In the genomic region with DNA sequence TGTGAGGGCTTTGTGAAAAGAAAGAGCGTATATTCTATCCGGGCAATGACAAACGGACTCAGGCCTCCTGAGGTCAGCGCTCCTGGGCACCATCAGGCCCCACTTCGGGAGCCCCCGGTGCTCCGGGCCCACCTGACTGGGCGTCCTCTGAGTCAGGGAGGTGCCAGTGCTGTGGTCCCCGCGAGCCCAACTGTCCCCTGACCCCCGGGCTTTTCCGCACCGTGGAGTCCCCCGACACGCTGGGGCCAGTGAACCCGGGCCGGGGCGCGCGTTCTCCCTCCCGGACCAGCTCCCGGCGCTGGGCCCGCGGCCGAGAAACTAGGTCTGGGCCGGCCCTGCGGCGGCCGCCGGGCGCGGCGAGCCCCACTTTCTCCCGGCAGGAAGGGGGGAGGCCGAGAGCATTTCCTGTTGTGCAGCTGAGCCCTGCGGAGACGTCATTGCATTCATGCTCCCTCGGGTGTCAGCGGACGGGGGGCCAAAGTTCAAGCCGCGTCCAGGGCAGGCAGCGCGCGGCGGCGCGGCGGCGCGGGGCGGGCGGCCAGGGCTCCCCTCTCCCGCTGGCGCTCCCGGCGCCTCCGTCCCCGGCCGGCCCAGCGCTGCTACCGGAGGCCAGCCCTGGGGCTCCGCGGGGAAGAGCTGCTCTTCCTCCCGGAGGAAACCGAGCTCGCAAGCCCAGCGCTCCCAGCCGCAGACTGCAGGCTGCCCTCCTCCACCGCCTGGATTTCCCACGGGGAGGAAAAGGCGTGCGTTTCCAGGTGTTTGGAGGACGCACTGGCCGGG, we compare ENCODE assay signal across 1 cellular context.
TF ChIP-seq lines count a peak whose summit lies in the region.

No MANE protein-coding gene starts in this region.

TF ChIP-seq in HepG2, 621 proteins besides CTCF, POLR2A, EP300 and RAD21 (continued from another document and continues in another):
- TF ChIP-seq ZNF446 (CRISPR knock-in tag; IDR thresholded peaks at IDR 0.05) (peak; percentile 80; the same call in 1 of the 2 replicates), NR2F1 (CRISPR knock-in tag; IDR thresholded peaks at IDR 0.05) (peak in 1 of 2 experiments; percentile 46; a peak in 2 of 4 replicates), HNRNPL (IDR thresholded peaks at IDR 0.05; ENCODE audit: low read depth, low read length) (no peak), CCDC6 (CRISPR knock-in tag; IDR thresholded peaks at IDR 0.05) (peak; percentile 33; the same call in 1 of the 2 replicates), TBL1XR1 (IDR thresholded peaks at IDR 0.05; ENCODE audit: borderline replicate concordance, low read length, partially characterized antibody) (peak; percentile 70), JUND (CRISPR knock-in tag; IDR thresholded peaks at IDR 0.05) (no peak), ZNF724P (CRISPR knock-in tag; IDR thresholded peaks at IDR 0.05; ENCODE audit: borderline replicate concordance) (no peak; the same call in 1 of the 2 replicates), SIX1 (CRISPR knock-in tag; IDR thresholded peaks at IDR 0.05; ENCODE audit: borderline replicate concordance) (peak; percentile 19; the same call in 1 of the 2 replicates), FOXP1 (IDR thresholded peaks at IDR 0.05) (no peak), FOXP1 (CRISPR knock-in tag; IDR thresholded peaks at IDR 0.05) (peak; percentile 56; the same call in 1 of the 2 replicates), RXRA (CRISPR knock-in tag; IDR thresholded peaks at IDR 0.05) (peak; percentile 86), SALL2 (CRISPR knock-in tag; IDR thresholded peaks at IDR 0.05) (peak; percentile 86; the same call in 1 of the 2 replicates), ATAD3A (CRISPR knock-in tag; IDR thresholded peaks at IDR 0.05) (no peak; the same call in 1 of the 2 replicates), HMGA1 (CRISPR knock-in tag; conservative IDR thresholded peaks at IDR 0.05) (no peak), RBM39 (IDR thresholded peaks at IDR 0.05; ENCODE audit: low read depth, low read length, poor library complexity, severe bottlenecking) (peak; percentile 82), ZKSCAN8 (CRISPR knock-in tag; IDR thresholded peaks at IDR 0.05; ENCODE audit: borderline replicate concordance) (no peak), ZFP82 (CRISPR knock-in tag; IDR thresholded peaks at IDR 0.05; ENCODE audit: borderline replicate concordance) (no peak), ZFX (CRISPR knock-in tag; IDR thresholded peaks at IDR 0.05; ENCODE audit: low read depth) (peak; percentile 95), TMF1 (CRISPR knock-in tag; IDR thresholded peaks at IDR 0.05; ENCODE audit: low read depth) (peak; percentile 96), SATB2 (CRISPR knock-in tag; IDR thresholded peaks at IDR 0.05) (peak; percentile 93), ZNF274 (CRISPR knock-in tag; IDR thresholded peaks at IDR 0.05) (peak; percentile 92; the same call in 1 of the 2 replicates), ZNF205 (CRISPR knock-in tag; IDR thresholded peaks at IDR 0.05) (no peak), ARNTL (CRISPR knock-in tag; IDR thresholded peaks at IDR 0.05) (no peak; the same call in 1 of the 2 replicates), ZNF251 (CRISPR knock-in tag; IDR thresholded peaks at IDR 0.05) (no peak)
- TF ChIP-seq, protein P1, sequence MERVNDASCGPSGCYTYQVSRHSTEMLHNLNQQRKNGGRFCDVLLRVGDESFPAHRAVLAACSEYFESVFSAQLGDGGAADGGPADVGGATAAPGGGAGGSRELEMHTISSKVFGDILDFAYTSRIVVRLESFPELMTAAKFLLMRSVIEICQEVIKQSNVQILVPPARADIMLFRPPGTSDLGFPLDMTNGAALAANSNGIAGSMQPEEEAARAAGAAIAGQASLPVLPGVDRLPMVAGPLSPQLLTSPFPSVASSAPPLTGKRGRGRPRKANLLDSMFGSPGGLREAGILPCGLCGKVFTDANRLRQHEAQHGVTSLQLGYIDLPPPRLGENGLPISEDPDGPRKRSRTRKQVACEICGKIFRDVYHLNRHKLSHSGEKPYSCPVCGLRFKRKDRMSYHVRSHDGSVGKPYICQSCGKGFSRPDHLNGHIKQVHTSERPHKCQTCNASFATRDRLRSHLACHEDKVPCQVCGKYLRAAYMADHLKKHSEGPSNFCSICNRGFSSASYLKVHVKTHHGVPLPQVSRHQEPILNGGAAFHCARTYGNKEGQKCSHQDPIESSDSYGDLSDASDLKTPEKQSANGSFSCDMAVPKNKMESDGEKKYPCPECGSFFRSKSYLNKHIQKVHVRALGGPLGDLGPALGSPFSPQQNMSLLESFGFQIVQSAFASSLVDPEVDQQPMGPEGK (CRISPR knock-in tag; IDR thresholded peaks at IDR 0.05): peak; percentile 88
- TF ChIP-seq, protein P2, sequence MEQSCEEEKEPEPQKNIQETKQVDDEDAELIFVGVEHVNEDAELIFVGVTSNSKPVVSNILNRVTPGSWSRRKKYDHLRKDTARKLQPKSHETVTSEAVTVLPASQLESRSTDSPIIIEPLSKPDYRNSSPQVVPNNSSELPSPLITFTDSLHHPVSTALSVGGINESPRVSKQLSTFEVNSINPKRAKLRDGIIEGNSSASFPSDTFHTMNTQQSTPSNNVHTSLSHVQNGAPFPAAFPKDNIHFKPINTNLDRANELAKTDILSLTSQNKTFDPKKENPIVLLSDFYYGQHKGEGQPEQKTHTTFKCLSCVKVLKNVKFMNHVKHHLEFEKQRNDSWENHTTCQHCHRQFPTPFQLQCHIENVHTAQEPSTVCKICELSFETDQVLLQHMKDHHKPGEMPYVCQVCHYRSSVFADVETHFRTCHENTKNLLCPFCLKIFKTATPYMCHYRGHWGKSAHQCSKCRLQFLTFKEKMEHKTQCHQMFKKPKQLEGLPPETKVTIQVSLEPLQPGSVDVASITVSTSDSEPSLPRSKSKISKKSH (CRISPR knock-in tag; IDR thresholded peaks at IDR 0.05; ENCODE audit: borderline replicate concordance): peak; percentile 75; the same call in 1 of the 2 replicates
- TF ChIP-seq, protein P3, sequence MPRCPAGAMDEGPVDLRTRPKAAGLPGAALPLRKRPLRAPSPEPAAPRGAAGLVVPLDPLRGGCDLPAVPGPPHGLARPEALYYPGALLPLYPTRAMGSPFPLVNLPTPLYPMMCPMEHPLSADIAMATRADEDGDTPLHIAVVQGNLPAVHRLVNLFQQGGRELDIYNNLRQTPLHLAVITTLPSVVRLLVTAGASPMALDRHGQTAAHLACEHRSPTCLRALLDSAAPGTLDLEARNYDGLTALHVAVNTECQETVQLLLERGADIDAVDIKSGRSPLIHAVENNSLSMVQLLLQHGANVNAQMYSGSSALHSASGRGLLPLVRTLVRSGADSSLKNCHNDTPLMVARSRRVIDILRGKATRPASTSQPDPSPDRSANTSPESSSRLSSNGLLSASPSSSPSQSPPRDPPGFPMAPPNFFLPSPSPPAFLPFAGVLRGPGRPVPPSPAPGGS (CRISPR knock-in tag; IDR thresholded peaks at IDR 0.05): peak; percentile 83; the same call in 1 of the 2 replicates
- TF ChIP-seq, protein P4, sequence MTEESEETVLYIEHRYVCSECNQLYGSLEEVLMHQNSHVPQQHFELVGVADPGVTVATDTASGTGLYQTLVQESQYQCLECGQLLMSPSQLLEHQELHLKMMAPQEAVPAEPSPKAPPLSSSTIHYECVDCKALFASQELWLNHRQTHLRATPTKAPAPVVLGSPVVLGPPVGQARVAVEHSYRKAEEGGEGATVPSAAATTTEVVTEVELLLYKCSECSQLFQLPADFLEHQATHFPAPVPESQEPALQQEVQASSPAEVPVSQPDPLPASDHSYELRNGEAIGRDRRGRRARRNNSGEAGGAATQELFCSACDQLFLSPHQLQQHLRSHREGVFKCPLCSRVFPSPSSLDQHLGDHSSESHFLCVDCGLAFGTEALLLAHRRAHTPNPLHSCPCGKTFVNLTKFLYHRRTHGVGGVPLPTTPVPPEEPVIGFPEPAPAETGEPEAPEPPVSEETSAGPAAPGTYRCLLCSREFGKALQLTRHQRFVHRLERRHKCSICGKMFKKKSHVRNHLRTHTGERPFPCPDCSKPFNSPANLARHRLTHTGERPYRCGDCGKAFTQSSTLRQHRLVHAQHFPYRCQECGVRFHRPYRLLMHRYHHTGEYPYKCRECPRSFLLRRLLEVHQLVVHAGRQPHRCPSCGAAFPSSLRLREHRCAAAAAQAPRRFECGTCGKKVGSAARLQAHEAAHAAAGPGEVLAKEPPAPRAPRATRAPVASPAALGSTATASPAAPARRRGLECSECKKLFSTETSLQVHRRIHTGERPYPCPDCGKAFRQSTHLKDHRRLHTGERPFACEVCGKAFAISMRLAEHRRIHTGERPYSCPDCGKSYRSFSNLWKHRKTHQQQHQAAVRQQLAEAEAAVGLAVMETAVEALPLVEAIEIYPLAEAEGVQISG (CRISPR knock-in tag; IDR thresholded peaks at IDR 0.05): peak; percentile 91
- TF ChIP-seq, protein P5, sequence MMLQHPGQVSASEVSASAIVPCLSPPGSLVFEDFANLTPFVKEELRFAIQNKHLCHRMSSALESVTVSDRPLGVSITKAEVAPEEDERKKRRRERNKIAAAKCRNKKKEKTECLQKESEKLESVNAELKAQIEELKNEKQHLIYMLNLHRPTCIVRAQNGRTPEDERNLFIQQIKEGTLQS (CRISPR knock-in tag; IDR thresholded peaks at IDR 0.05): peak; percentile 59; the same call in 1 of the 2 replicates
- TF ChIP-seq, protein P6, sequence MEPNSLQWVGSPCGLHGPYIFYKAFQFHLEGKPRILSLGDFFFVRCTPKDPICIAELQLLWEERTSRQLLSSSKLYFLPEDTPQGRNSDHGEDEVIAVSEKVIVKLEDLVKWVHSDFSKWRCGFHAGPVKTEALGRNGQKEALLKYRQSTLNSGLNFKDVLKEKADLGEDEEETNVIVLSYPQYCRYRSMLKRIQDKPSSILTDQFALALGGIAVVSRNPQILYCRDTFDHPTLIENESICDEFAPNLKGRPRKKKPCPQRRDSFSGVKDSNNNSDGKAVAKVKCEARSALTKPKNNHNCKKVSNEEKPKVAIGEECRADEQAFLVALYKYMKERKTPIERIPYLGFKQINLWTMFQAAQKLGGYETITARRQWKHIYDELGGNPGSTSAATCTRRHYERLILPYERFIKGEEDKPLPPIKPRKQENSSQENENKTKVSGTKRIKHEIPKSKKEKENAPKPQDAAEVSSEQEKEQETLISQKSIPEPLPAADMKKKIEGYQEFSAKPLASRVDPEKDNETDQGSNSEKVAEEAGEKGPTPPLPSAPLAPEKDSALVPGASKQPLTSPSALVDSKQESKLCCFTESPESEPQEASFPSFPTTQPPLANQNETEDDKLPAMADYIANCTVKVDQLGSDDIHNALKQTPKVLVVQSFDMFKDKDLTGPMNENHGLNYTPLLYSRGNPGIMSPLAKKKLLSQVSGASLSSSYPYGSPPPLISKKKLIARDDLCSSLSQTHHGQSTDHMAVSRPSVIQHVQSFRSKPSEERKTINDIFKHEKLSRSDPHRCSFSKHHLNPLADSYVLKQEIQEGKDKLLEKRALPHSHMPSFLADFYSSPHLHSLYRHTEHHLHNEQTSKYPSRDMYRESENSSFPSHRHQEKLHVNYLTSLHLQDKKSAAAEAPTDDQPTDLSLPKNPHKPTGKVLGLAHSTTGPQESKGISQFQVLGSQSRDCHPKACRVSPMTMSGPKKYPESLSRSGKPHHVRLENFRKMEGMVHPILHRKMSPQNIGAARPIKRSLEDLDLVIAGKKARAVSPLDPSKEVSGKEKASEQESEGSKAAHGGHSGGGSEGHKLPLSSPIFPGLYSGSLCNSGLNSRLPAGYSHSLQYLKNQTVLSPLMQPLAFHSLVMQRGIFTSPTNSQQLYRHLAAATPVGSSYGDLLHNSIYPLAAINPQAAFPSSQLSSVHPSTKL (CRISPR knock-in tag; IDR thresholded peaks at IDR 0.05): peak; percentile 84
- TF ChIP-seq, protein P7, sequence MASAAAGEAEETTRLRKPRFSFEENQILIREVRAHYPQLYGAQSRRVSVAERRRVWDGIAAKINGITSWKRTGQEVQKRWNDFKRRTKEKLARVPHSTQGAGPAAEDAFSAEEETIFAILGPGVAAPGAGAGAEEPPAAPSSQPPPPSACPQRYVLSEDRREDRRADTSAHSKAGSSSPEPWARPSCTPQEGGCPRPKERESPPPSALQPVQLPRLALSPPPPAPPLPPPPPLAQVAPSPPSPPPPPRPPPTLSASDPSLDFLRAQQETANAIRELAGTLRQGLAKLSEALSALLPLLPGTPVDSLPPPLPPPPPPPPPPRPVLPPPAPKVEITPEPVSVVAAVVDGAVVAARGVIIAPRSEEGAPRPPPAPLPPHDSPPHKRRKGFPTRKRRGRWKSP (CRISPR knock-in tag; IDR thresholded peaks at IDR 0.05): peak; percentile 72; the same call in 1 of the 2 replicates
- TF ChIP-seq, protein P8, sequence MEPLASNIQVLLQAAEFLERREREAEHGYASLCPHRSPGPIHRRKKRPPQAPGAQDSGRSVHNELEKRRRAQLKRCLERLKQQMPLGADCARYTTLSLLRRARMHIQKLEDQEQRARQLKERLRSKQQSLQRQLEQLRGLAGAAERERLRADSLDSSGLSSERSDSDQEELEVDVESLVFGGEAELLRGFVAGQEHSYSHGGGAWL (CRISPR knock-in tag; IDR thresholded peaks at IDR 0.05): peak; percentile 93; the same call in 1 of the 2 replicates
- TF ChIP-seq, protein P9, sequence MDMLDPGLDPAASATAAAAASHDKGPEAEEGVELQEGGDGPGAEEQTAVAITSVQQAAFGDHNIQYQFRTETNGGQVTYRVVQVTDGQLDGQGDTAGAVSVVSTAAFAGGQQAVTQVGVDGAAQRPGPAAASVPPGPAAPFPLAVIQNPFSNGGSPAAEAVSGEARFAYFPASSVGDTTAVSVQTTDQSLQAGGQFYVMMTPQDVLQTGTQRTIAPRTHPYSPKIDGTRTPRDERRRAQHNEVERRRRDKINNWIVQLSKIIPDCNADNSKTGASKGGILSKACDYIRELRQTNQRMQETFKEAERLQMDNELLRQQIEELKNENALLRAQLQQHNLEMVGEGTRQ (IDR thresholded peaks at IDR 0.05; ENCODE audit: low read depth, low read length): no peak
- TF ChIP-seq, protein P9 (CRISPR knock-in tag; IDR thresholded peaks at IDR 0.05; ENCODE audit: borderline replicate concordance): no peak
- TF ChIP-seq, protein P10, sequence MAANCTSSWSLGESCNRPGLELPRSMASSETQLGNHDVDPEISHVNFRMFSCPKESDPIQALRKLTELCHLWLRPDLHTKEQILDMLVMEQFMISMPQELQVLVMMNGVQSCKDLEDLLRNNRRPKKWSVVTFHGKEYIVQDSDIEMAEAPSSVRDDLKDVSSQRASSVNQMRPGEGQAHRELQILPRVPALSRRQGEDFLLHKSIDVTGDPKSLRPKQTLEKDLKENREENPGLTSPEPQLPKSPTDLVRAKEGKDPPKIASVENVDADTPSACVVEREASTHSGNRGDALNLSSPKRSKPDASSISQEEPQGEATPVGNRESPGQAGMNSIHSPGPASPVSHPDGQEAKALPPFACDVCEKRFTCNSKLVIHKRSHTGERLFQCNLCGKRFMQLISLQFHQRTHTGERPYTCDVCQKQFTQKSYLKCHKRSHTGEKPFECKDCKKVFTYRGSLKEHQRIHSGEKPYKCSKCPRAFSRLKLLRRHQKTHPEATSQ (CRISPR knock-in tag; IDR thresholded peaks at IDR 0.05; ENCODE audit: borderline replicate concordance): peak; percentile 86; the same call in 1 of the 2 replicates
- TF ChIP-seq, protein P11, sequence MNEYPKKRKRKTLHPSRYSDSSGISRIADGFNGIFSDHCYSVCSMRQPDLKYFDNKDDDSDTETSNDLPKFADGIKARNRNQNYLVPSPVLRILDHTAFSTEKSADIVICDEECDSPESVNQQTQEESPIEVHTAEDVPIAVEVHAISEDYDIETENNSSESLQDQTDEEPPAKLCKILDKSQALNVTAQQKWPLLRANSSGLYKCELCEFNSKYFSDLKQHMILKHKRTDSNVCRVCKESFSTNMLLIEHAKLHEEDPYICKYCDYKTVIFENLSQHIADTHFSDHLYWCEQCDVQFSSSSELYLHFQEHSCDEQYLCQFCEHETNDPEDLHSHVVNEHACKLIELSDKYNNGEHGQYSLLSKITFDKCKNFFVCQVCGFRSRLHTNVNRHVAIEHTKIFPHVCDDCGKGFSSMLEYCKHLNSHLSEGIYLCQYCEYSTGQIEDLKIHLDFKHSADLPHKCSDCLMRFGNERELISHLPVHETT (CRISPR knock-in tag; conservative IDR thresholded peaks at IDR 0.05): peak; percentile 90
